In the genomic region with DNA sequence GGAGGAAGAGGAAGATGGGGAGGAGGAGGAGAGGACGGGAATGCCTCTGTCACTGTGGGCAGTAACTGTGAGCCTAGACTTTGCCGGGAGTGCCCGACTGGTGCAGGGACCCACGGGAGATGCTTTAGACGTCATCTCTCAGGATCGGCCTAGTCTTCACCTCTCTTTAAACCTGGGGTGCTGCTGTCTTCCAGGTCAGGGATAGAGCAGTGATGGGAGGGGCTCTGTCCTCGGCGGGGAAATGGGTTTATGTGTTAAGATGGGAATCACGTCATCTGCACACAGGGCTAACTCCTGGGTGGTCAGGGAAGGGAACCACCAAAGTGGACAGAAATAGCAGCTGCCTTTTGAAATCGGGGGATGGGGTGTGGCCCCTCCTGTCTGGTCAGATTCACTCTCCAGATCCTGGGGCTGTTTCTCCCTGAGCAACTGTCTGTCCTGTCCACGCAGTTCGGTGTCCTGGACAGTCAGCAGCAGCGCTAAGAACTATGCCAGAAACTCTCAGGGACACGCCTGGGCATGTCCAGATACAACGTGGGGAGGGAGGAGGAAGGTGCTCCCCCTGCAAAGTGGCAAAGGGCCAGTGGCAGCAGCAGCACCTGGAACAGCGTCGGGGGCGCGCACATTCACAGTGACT, we compare ENCODE assay signal across 8 cellular contexts. TPM values are rescaled to one million over a fixed set of nuclear protein-coding genes. Genes with fewer than 3 reads are reported as not detected.
DNase-seq lines count a peak whose midpoint lies in the region; ATAC-seq and TF ChIP-seq lines count a peak whose summit lies in the region.

No MANE protein-coding gene starts in this region.

- ATAC-seq in mucosa of descending colon (peak; percentile 18), HG02840 (IDR thresholded peaks at IDR 0.05; ENCODE audit: low FRiP score, unreplicated experiment) (no peak)

- TF ChIP-seq CTCF in GM12865 (IDR thresholded peaks at IDR 0.05; ENCODE audit: insufficient read depth, low read depth, low read length, missing control alignments), result no peak
- no peak for TF ChIP-seq CTCF in mucosa of descending colon (IDR thresholded peaks at IDR 0.05)

- H3K4me1 ChIP-seq in mucosa of descending colon (ENCODE audit: low read depth), result peaks cover 32% of the 10 kb centered on the region

- DNase-seq in GM12865 (ENCODE audit: low read depth), result peak; percentile 39
- DNase-seq in NCI-H2196 (lab: John Stamatoyannopoulos, UW; ENCODE audit: unreplicated experiment), result peak; percentile 67
- peak in 2 of 3 donors; percentile 48 to 59 for DNase-seq in mucosa of descending colon
- no peak for DNase-seq in stimulated activated CD4-positive, alpha-beta T cell treated with anti-CD3 and anti-CD28 coated beads, Interleukin-4, amount 100 ng/mL, for 1 hour
- no peak for DNase-seq in NCI-H2029 treated with DMSO at 0.1 percent for 48 hours (lab: John Stamatoyannopoulos, UW)
- no peak for DNase-seq in activated CD4-positive, alpha-beta T cell treated with anti-CD3 and anti-CD28 coated beads, Interleukin-2, amount 50 U/mL, for 1 hour

- peak overlapping the region; percentile 42 for H3K27ac ChIP-seq in cingulate gyrus (ENCODE audit: low read depth, low read length)

- H3K9me3 ChIP-seq in mucosa of descending colon, result no peaks in the 10 kb centered on the region

- H3K4me3 ChIP-seq in GM12865 (ENCODE audit: low read depth, low read length) (no peak overlapping the region; the same call in 1 of the 2 replicates), mucosa of descending colon (no peak overlapping the region)

- intact Hi-C loops in mucosa of descending colon (cut with DNase I, micrococcal nuclease), result no loop called here

- H3K36me3 ChIP-seq in mucosa of descending colon (ENCODE audit: low read depth), result no peaks in the 10 kb centered on the region

RNA-seq across cellular contexts. Expression of gene GAS6, which starts 26.8 kb away (rescaled TPM):
- total RNA-seq in mucosa of descending colon, result 100 to 1,000 TPM; 101 to 168 (median 113) TPM

Comparison
In these comparisons a context has a peak if more than half of its experiments do, and no peak if none do; other contexts are left out.
1. DNase-seq: peak in GM12865 (single experiment), NCI-H2196 (single experiment) and mucosa of descending colon (2 of 3); none in stimulated activated CD4-positive, alpha-beta T cell treated with anti-CD3 and anti-CD28 coated beads, Interleukin-4, amount 100 ng/mL, for 1 hour (single experiment), NCI-H2029 treated with DMSO at 0.1 percent for 48 hours (single experiment) and activated CD4-positive, alpha-beta T cell treated with anti-CD3 and anti-CD28 coated beads, Interleukin-2, amount 50 U/mL, for 1 hour (single experiment).